In genomic region chr21:40466893-40467483, GRCh38 we compare ENCODE assay signal across 10 cellular contexts.
DNase-seq lines count a peak whose midpoint lies in the region; ATAC-seq and TF ChIP-seq lines count a peak whose summit lies in the region.
"Had no signal": no experiment of that assay in that cellular context is flagged by ENCODE, and none has a peak within 500 bp of the region (broad histone marks: within the 10 kb centered on the region; RNA-seq: fewer than 3 reads in every experiment).

No MANE protein-coding gene starts in this region.

- DNase-seq in MM.1S: peak; percentile 68
- DNase-seq in SW480 (ENCODE audit: low spot score): peak; percentile 50
- no peak for DNase-seq in left lobe of liver (ENCODE audit: low spot score)
- DNase-seq: activated CD4-positive, alpha-beta T cell treated with anti-CD3 and anti-CD28 coated beads, Interleukin-2, amount 50 U/mL, for 4 hours had no signal

- no peaks in the 10 kb centered on the region for H3K79me2 ChIP-seq in MM.1S (ENCODE audit: low read length)

- H3K9ac ChIP-seq in MM.1S (ENCODE audit: low read length): no peak overlapping the region

- H3K36me3 ChIP-seq in MM.1S (replicated peaks; ENCODE audit: insufficient read depth, low read length): no peaks in the 10 kb centered on the region

- H3K9me3 ChIP-seq in MM.1S (replicated peaks; ENCODE audit: insufficient read depth, low read length): no peaks in the 10 kb centered on the region

- no peaks in the 10 kb centered on the region for H3K27me3 ChIP-seq in MM.1S (replicated peaks; ENCODE audit: insufficient read depth, low read length)

- H3K4me1 ChIP-seq in MM.1S (ENCODE audit: low read length): no peaks in the 10 kb centered on the region

- peak; percentile 79 for TF ChIP-seq CTCF in C4-2B (conservative IDR thresholded peaks at IDR 0.05)
- TF ChIP-seq CTCF in MM.1S (IDR thresholded peaks at IDR 0.05; ENCODE audit: low read length): peak; percentile 81

- no peak overlapping the region for H3K4me2 ChIP-seq in MM.1S (ENCODE audit: low read depth, low read length)

- no peaks in the 10 kb centered on the region for H3F3A ChIP-seq in MM.1S (ENCODE audit: insufficient read depth, low read length)

- no peaks in the 10 kb centered on the region for H4K20me1 ChIP-seq in MM.1S (ENCODE audit: insufficient read depth, low read length)

- H2AFZ ChIP-seq in MM.1S (ENCODE audit: low read length): no peak overlapping the region

- no peaks in the 10 kb centered on the region for H3K9me2 ChIP-seq in MM.1S (replicated peaks; ENCODE audit: insufficient read depth, low read length)

- peak; percentile 43 for ATAC-seq in left lobe of liver
- no peak for ATAC-seq in HG02588 (IDR thresholded peaks at IDR 0.05; ENCODE audit: unreplicated experiment)
- no peak for ATAC-seq in HG03457 (IDR thresholded peaks at IDR 0.05; ENCODE audit: unreplicated experiment)
- ATAC-seq in HG03439 (IDR thresholded peaks at IDR 0.05; ENCODE audit: unreplicated experiment): no peak
- ATAC-seq in GM18858 (IDR thresholded peaks at IDR 0.05; ENCODE audit: unreplicated experiment): no peak

- H3K27ac ChIP-seq in C4-2B (no peak overlapping the region), MM.1S (ENCODE audit: low read length) (no peak overlapping the region)
- H3K27ac ChIP-seq: epithelial cell of prostate had no signal

- no peak overlapping the region for H3K4me3 ChIP-seq in MM.1S (ENCODE audit: low read length)
